In genomic region chr9:95017661-95018060, GRCh38 we compare ENCODE assay signal across 14 cellular contexts.
DNase-seq lines count a peak whose midpoint lies in the region; ATAC-seq, FAIRE-seq and TF ChIP-seq lines count a peak whose summit lies in the region.
"Had no signal": no experiment of that assay in that cellular context is flagged by ENCODE, and none has a peak within 500 bp of the region (broad histone marks: within the 10 kb centered on the region; RNA-seq: fewer than 3 reads in every experiment).

No MANE protein-coding gene starts in this region.

- POLR2A ChIA-PET in GM12878 (lab: Charles Lee), result no interaction called here
- POLR2A ChIA-PET in naive thymus-derived CD4-positive, alpha-beta T cell (lab: Charles Lee), result no interaction called here

- H3K9me2 ChIP-seq in GM23248 (ENCODE audit: insufficient read depth), result no peaks in the 10 kb centered on the region

- peak overlapping the region; percentile 98 for H3K27ac ChIP-seq in GM23248
- H3K27ac ChIP-seq in GM12878 (ENCODE audit: control insufficient read depth, insufficient read depth), result no peak overlapping the region
- peak overlapping the region; percentile 99 for H3K27ac ChIP-seq in keratinocyte (ENCODE audit: control insufficient read depth, insufficient read depth, low read length)
- H3K27ac ChIP-seq in skeletal muscle tissue (ENCODE audit: low read depth, low read length), result peak overlapping the region; percentile 80
- H3K27ac ChIP-seq in naive thymus-derived CD4-positive, alpha-beta T cell (ENCODE audit: low read depth, low read length), result no peak overlapping the region
- H3K27ac ChIP-seq: HL-60, ovary had no signal

- no peak for TF ChIP-seq POLR2A in GM12878 (IDR thresholded peaks at IDR 0.05; ENCODE audit: low read depth, low read length)

- BruUV-seq in GM12878 (replicated peaks; lab: Mats Ljungman, UMichigan), result no TSS peak

- H3K27ac Mint-ChIP-seq in immature natural killer cell, result peak overlapping the region in 1 of 6 donors; percentile 14
- H3K27ac Mint-ChIP-seq in naive thymus-derived CD4-positive, alpha-beta T cell, result no peak overlapping the region
- H3K27ac Mint-ChIP-seq: effector memory CD8-positive, alpha-beta T cell had no signal

- H3K27me3 Mint-ChIP-seq in immature natural killer cell (ENCODE audit: low read depth in 3 of 3), result no peaks in the 10 kb centered on the region
- H3K27me3 Mint-ChIP-seq in naive thymus-derived CD4-positive, alpha-beta T cell, result no peaks in the 10 kb centered on the region
- H3K27me3 Mint-ChIP-seq: effector memory CD8-positive, alpha-beta T cell had no signal

- H3K27me3 ChIP-seq in GM23248 (replicated peaks; ENCODE audit: insufficient read depth) (no peaks in the 10 kb centered on the region), GM12878 (replicated peaks in 1 of 2; ENCODE audit: control insufficient read depth in 2 of 2, insufficient read depth in 2 of 2, low read length in 1 of 2) (no peaks in the 10 kb centered on the region), keratinocyte (ENCODE audit: control insufficient read depth, extremely low read depth, insufficient read depth, low read length) (no peaks in the 10 kb centered on the region), skeletal muscle tissue (ENCODE audit: control insufficient read depth in 3 of 3, insufficient read depth in 3 of 3, low read length in 3 of 3) (no peaks in the 10 kb centered on the region)
- no peaks in the 10 kb centered on the region for H3K27me3 ChIP-seq in naive thymus-derived CD4-positive, alpha-beta T cell (ENCODE audit: control insufficient read depth in 2 of 2, insufficient read depth in 2 of 2, low read length in 2 of 2)
- H3K27me3 ChIP-seq: ovary had no signal

- in situ Hi-C loops in GM23248 (cut with MboI) (loop anchor here (25.0 kb wide), 1 partner anchor 230 kb away; no protein-coding TSS in a partner anchor), GM12878 (cut with MboI) (no loop called here)

- TF ChIP-seq CTCF in GM12878 (IDR thresholded peaks at IDR 0.05 in 2 of 3, conservative IDR thresholded peaks at IDR 0.05 in 1 of 3; ENCODE audit: control insufficient read depth in 2 of 3, extremely low read depth in 1 of 3, insufficient read depth in 1 of 3, low read depth in 3 of 3, low read length in 3 of 3) (no peak), keratinocyte (optimal IDR thresholded peaks at IDR 0.05 in 1 of 3, IDR thresholded peaks at IDR 0.05 in 1 of 3, conservative IDR thresholded peaks at IDR 0.05 in 1 of 3; ENCODE audit: extremely low read depth in 1 of 3, insufficient read depth in 2 of 3, low read length in 3 of 3) (no peak), D721Med (IDR thresholded peaks at IDR 0.05; ENCODE audit: insufficient read depth, missing control alignments) (no peak)

- H3K9me3 ChIP-seq in GM23248 (ENCODE audit: low read depth) (no peaks in the 10 kb centered on the region), GM12878 (replicated peaks; ENCODE audit: control insufficient read depth, insufficient read depth, low read length) (no peaks in the 10 kb centered on the region), keratinocyte (ENCODE audit: control insufficient read depth, low read depth, low read length) (no peaks in the 10 kb centered on the region), skeletal muscle tissue (ENCODE audit: control insufficient read depth in 3 of 3, low read length in 3 of 3) (no peaks in the 10 kb centered on the region)
- no peaks in the 10 kb centered on the region for H3K9me3 ChIP-seq in naive thymus-derived CD4-positive, alpha-beta T cell (ENCODE audit: control insufficient read depth in 2 of 3, low read length in 3 of 3)
- H3K9me3 ChIP-seq: ovary had no signal

- peaks cover 6 to 13% of the 10 kb centered on the region in 2 donors for H3K4me1 Mint-ChIP-seq in immature natural killer cell
- H3K4me1 Mint-ChIP-seq in naive thymus-derived CD4-positive, alpha-beta T cell, result peaks cover 0 to 9% (median 0%) of the 10 kb centered on the region in 7 donors

- no peaks in the 10 kb centered on the region for H4K20me1 ChIP-seq in GM23248 (ENCODE audit: insufficient read depth)
- no peaks in the 10 kb centered on the region for H4K20me1 ChIP-seq in GM12878 (ENCODE audit: control insufficient read depth, insufficient read depth)
- H4K20me1 ChIP-seq in keratinocyte (ENCODE audit: control insufficient read depth, extremely low read depth, insufficient read depth, low read length), result no peaks in the 10 kb centered on the region

- no peaks in the 10 kb centered on the region for H3K9me3 Mint-ChIP-seq in immature natural killer cell
- no peaks in the 10 kb centered on the region for H3K9me3 Mint-ChIP-seq in naive thymus-derived CD4-positive, alpha-beta T cell
- H3K9me3 Mint-ChIP-seq: effector memory CD8-positive, alpha-beta T cell had no signal

- peaks cover 91% of the 10 kb centered on the region for H3F3A ChIP-seq in GM23248 (ENCODE audit: insufficient read depth)

- H3K36me3 ChIP-seq in GM23248 (ENCODE audit: low read depth), result peaks cover 62% of the 10 kb centered on the region
- peaks cover 0 to 3% of the 10 kb centered on the region in 2 experiments; a peak in 2 of 4 replicates for H3K36me3 ChIP-seq in GM12878 (ENCODE audit: control insufficient read depth in 2 of 2, insufficient read depth in 2 of 2, low read length in 1 of 2)
- peaks cover 13 to 31% of the 10 kb centered on the region in 2 experiments for H3K36me3 ChIP-seq in keratinocyte (ENCODE audit: control insufficient read depth in 2 of 2, extremely low read depth in 1 of 2, insufficient read depth in 2 of 2, low read length in 2 of 2)
- peaks cover 26 to 37% (median 31%) of the 10 kb centered on the region in 3 donors for H3K36me3 ChIP-seq in skeletal muscle tissue (ENCODE audit: control insufficient read depth in 3 of 3, insufficient read depth in 3 of 3, low read length in 3 of 3)
- no peaks in the 10 kb centered on the region for H3K36me3 ChIP-seq in naive thymus-derived CD4-positive, alpha-beta T cell (ENCODE audit: control insufficient read depth in 2 of 3, insufficient read depth in 3 of 3, low read length in 3 of 3)
- H3K36me3 ChIP-seq: ovary had no signal

- peak overlapping the region; percentile 86 for H3K9ac ChIP-seq in GM23248
- H3K9ac ChIP-seq in GM12878 (ENCODE audit: control insufficient read depth, insufficient read depth, low read length), result no peak overlapping the region
- H3K9ac ChIP-seq in keratinocyte (ENCODE audit: control insufficient read depth, extremely low read depth, insufficient read depth, low read length), result peak overlapping the region; percentile 82
- peak overlapping the region in 1 of 3 donors; percentile 69 for H3K9ac ChIP-seq in skeletal muscle tissue (ENCODE audit: low read depth in 1 of 3, low read length in 3 of 3)

- RAD21 ChIA-PET in GM12878 (lab: Charles Lee; ENCODE audit: unreplicated experiment), result no interaction called here

- SMC1A ChIA-PET in GM12878 (lab: Charles Lee; ENCODE audit: uncharacterized antibody, unreplicated experiment), result interaction anchor here (0.6 kb wide), 1 partner anchor 150 kb away, joined by 4 read pairs; no protein-coding TSS in a partner anchor

- TF ChIP-seq RAD21 in GM12878 (IDR thresholded peaks at IDR 0.05; ENCODE audit: insufficient read depth, low read depth, low read length), result no peak

- CTCF ChIA-PET in GM12878 (lab: Yijun Ruan, JAX), result no interaction called here
- CTCF ChIA-PET in naive thymus-derived CD4-positive, alpha-beta T cell (lab: Charles Lee), result no interaction called here

- H3K4me2 ChIP-seq in GM23248 (ENCODE audit: unreplicated experiment) (peak overlapping the region; percentile 27), GM12878 (ENCODE audit: control insufficient read depth, insufficient read depth) (no peak overlapping the region), keratinocyte (ENCODE audit: control insufficient read depth, extremely low read depth, insufficient read depth, low read depth, low read length) (peak overlapping the region; percentile 76)

- intact Hi-C loops in GM12878 (cut with micrococcal nuclease; ENCODE audit: unreplicated experiment), result no loop called here
- intact Hi-C loops in naive thymus-derived CD4-positive, alpha-beta T cell (cut with micrococcal nuclease), result no loop called here

- ATAC-seq in GM12878, result no peak
- no peak for ATAC-seq in naive thymus-derived CD4-positive, alpha-beta T cell
- ATAC-seq: effector memory CD8-positive, alpha-beta T cell had no signal

- no peak for TF ChIP-seq EP300 in GM12878 (IDR thresholded peaks at IDR 0.05; ENCODE audit: borderline replicate concordance in 1 of 2, control insufficient read depth in 1 of 2, low read depth in 2 of 2, low read length in 2 of 2)

- H3K4me1 ChIP-seq in GM23248 (ENCODE audit: insufficient read depth), result peaks cover 73% of the 10 kb centered on the region
- H3K4me1 ChIP-seq in GM12878 (ENCODE audit: control insufficient read depth, insufficient read depth, low read length), result no peaks in the 10 kb centered on the region
- peaks cover 55% of the 10 kb centered on the region for H3K4me1 ChIP-seq in keratinocyte (ENCODE audit: control insufficient read depth, extremely low read depth, insufficient read depth, low read length)
- peaks cover 55 to 79% (median 65%) of the 10 kb centered on the region in 3 donors for H3K4me1 ChIP-seq in skeletal muscle tissue (ENCODE audit: control insufficient read depth in 3 of 3, insufficient read depth in 3 of 3, low read length in 3 of 3)
- no peaks in the 10 kb centered on the region for H3K4me1 ChIP-seq in naive thymus-derived CD4-positive, alpha-beta T cell (ENCODE audit: control insufficient read depth in 2 of 2, insufficient read depth in 2 of 2, low read length in 2 of 2)

- FAIRE-seq in GM12878 (lab: Jason Lieb, UNC) (peak; percentile 13), keratinocyte (lab: Jason Lieb, UNC) (no peak), D721Med (lab: Jason Lieb, UNC) (no peak)

- DNase-seq in GM23248 (peak; percentile 37), GM12878 (ENCODE audit: low read depth, low spot score) (no peak), keratinocyte (ENCODE audit: low read depth, low spot score) (no peak), D721Med (ENCODE audit: insufficient read length, low spot score) (no peak), NCI-H2081 (lab: John Stamatoyannopoulos, UW) (no peak), immature natural killer cell (no peak)
- no peak for DNase-seq in naive thymus-derived CD4-positive, alpha-beta T cell
- DNase-seq: activated CD4-positive, alpha-beta T cell treated with anti-CD3 and anti-CD28 coated beads for 4 hours; activated T-cell treated with anti-CD3 and anti-CD28 coated beads, Interleukin-2, amount 50 U/mL, for 48 hours; DND-41; effector memory CD8-positive, alpha-beta T cell; ovary had no signal

- H3K4me3 Mint-ChIP-seq in immature natural killer cell, result no peak overlapping the region
- H3K4me3 Mint-ChIP-seq in naive thymus-derived CD4-positive, alpha-beta T cell, result no peak overlapping the region
- H3K4me3 Mint-ChIP-seq: effector memory CD8-positive, alpha-beta T cell had no signal

- H2AFZ ChIP-seq in GM23248 (no peak overlapping the region), GM12878 (ENCODE audit: control insufficient read depth, low read depth, low read length) (no peak overlapping the region), keratinocyte (ENCODE audit: control insufficient read depth, low read length) (no peak overlapping the region)

- no peaks in the 10 kb centered on the region for H3K9me1 ChIP-seq in keratinocyte (ENCODE audit: control insufficient read depth, extremely low read depth, insufficient read depth, low read length)

- H3K4me3 ChIP-seq in GM23248 (no peak overlapping the region), GM12878 (no peak overlapping the region), keratinocyte (ENCODE audit: control insufficient read depth in 2 of 3, extremely low read depth in 1 of 3, insufficient read depth in 2 of 3, low read depth in 1 of 3, low read length in 3 of 3) (peak overlapping the region in 2 of 3 experiments; percentile 21 to 30), skeletal muscle tissue (ENCODE audit: low read length in 3 of 3) (peak overlapping the region in 1 of 3 donors; percentile 22)
- no peak overlapping the region for H3K4me3 ChIP-seq in naive thymus-derived CD4-positive, alpha-beta T cell (ENCODE audit: low read length)

- H3K79me2 ChIP-seq in GM23248 (ENCODE audit: insufficient read depth) (peaks cover 94% of the 10 kb centered on the region), GM12878 (ENCODE audit: control insufficient read depth, insufficient read depth, low read length) (no peaks in the 10 kb centered on the region), keratinocyte (ENCODE audit: control insufficient read depth, insufficient read depth, low read length) (peaks cover 34% of the 10 kb centered on the region)

- dilution Hi-C loops in keratinocyte (cut with MboI; ENCODE audit: extremely low pct_ligation_motif_present, low sequenced_read_pairs), result no loop called here

- WGBS in GM23248 (ENCODE audit: low coverage in 1 of 2, low lambda C conversion rate in 2 of 2, missing lambda C conversion rate in 2 of 2), 2 experiments, result 95 to 100% methylated on average over 2 of the region's 2 CpGs
- 98% methylated on average over 2 of the region's 2 CpGs for WGBS in GM12878 (ENCODE audit: insufficient coverage, insufficient replicate concordance, low lambda C conversion rate, missing lambda C conversion rate)

- peaks cover 18 to 34% (median 22%) of the 10 kb centered on the region in 3 donors for H3K36me3 Mint-ChIP-seq in immature natural killer cell
- H3K36me3 Mint-ChIP-seq in naive thymus-derived CD4-positive, alpha-beta T cell, result peaks cover 4 to 31% (median 19%) of the 10 kb centered on the region in 5 donors

Comparison
In these comparisons a context has a peak if more than half of its experiments do, and no peak if none do; other contexts are left out.
1. H3K27ac ChIP-seq: peak in GM23248 (single experiment), keratinocyte (single experiment) and skeletal muscle tissue (single experiment); none in GM12878 (single experiment) and naive thymus-derived CD4-positive, alpha-beta T cell (single experiment).
2. H3K4me3 ChIP-seq: peak in keratinocyte (2 of 3); none in GM23248 (single experiment), GM12878 (single experiment) and naive thymus-derived CD4-positive, alpha-beta T cell (single experiment).